Comparison of ENCODE assay signal across 2 cellular contexts in the genomic region with DNA sequence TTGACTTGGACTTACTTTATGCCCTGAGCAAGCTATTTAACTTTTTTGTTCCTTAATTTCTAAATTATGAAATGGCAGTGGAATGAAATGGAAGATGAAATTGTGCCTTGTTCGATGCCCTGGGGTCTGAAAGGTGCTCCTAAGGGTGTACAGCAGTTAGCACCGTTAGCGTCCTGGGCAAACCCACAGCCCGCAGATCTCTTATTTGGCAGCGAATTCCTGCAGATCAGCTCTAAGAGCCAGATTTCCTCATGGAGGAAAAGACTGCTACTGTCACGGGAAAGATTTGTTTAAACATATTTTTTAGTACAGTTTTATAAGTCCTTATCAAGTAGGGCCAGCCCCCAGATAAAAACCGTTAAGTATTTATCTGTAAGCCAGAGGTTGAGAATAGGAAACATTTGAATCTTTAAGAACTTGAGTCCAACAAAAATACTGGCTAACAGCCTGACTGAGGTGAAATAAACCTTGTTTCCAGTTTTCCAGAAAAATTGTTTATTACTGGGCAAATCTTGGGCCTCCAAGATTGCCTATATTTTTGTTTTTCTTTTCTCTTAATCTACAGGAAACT.
TF ChIP-seq lines count a peak whose summit lies in the region.

No MANE protein-coding gene starts in this region.

TF ChIP-seq in endothelial cell of umbilical vein, 7 proteins besides CTCF, POLR2A, EP300 and RAD21:
- TF ChIP-seq FOS (IDR thresholded peaks at IDR 0.05; ENCODE audit: borderline replicate concordance, insufficient read depth, low read length), result no peak
- no peak for TF ChIP-seq MYC (IDR thresholded peaks at IDR 0.05; ENCODE audit: low read depth, low read length)
- TF ChIP-seq GATA2 (IDR thresholded peaks at IDR 0.05; ENCODE audit: insufficient read depth, insufficient read length, low read depth, low read length), result no peak
- TF ChIP-seq EZH2 (IDR thresholded peaks at IDR 0.05; ENCODE audit: borderline replicate concordance, low read depth, low read length, severe bottlenecking), result no peak
- no peak for TF ChIP-seq POLR2AphosphoS5 (IDR thresholded peaks at IDR 0.05; ENCODE audit: insufficient read depth, low read depth, low read length)
- no peak for TF ChIP-seq JUN (IDR thresholded peaks at IDR 0.05; ENCODE audit: borderline replicate concordance, insufficient read depth, insufficient read length, low read depth)
- TF ChIP-seq, protein P1, sequence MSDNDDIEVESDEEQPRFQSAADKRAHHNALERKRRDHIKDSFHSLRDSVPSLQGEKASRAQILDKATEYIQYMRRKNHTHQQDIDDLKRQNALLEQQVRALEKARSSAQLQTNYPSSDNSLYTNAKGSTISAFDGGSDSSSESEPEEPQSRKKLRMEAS (IDR thresholded peaks at IDR 0.05; ENCODE audit: insufficient read depth, insufficient read length), result no peak

TF ChIP-seq in GM23338, 12 proteins besides CTCF, POLR2A, EP300 and RAD21:
- TF ChIP-seq POLR2AphosphoS5 (IDR thresholded peaks at IDR 0.05; ENCODE audit: low read depth), result no peak
- no peak for TF ChIP-seq STAT1 (IDR thresholded peaks at IDR 0.05; ENCODE audit: unreplicated experiment)
- TF ChIP-seq, protein P2, sequence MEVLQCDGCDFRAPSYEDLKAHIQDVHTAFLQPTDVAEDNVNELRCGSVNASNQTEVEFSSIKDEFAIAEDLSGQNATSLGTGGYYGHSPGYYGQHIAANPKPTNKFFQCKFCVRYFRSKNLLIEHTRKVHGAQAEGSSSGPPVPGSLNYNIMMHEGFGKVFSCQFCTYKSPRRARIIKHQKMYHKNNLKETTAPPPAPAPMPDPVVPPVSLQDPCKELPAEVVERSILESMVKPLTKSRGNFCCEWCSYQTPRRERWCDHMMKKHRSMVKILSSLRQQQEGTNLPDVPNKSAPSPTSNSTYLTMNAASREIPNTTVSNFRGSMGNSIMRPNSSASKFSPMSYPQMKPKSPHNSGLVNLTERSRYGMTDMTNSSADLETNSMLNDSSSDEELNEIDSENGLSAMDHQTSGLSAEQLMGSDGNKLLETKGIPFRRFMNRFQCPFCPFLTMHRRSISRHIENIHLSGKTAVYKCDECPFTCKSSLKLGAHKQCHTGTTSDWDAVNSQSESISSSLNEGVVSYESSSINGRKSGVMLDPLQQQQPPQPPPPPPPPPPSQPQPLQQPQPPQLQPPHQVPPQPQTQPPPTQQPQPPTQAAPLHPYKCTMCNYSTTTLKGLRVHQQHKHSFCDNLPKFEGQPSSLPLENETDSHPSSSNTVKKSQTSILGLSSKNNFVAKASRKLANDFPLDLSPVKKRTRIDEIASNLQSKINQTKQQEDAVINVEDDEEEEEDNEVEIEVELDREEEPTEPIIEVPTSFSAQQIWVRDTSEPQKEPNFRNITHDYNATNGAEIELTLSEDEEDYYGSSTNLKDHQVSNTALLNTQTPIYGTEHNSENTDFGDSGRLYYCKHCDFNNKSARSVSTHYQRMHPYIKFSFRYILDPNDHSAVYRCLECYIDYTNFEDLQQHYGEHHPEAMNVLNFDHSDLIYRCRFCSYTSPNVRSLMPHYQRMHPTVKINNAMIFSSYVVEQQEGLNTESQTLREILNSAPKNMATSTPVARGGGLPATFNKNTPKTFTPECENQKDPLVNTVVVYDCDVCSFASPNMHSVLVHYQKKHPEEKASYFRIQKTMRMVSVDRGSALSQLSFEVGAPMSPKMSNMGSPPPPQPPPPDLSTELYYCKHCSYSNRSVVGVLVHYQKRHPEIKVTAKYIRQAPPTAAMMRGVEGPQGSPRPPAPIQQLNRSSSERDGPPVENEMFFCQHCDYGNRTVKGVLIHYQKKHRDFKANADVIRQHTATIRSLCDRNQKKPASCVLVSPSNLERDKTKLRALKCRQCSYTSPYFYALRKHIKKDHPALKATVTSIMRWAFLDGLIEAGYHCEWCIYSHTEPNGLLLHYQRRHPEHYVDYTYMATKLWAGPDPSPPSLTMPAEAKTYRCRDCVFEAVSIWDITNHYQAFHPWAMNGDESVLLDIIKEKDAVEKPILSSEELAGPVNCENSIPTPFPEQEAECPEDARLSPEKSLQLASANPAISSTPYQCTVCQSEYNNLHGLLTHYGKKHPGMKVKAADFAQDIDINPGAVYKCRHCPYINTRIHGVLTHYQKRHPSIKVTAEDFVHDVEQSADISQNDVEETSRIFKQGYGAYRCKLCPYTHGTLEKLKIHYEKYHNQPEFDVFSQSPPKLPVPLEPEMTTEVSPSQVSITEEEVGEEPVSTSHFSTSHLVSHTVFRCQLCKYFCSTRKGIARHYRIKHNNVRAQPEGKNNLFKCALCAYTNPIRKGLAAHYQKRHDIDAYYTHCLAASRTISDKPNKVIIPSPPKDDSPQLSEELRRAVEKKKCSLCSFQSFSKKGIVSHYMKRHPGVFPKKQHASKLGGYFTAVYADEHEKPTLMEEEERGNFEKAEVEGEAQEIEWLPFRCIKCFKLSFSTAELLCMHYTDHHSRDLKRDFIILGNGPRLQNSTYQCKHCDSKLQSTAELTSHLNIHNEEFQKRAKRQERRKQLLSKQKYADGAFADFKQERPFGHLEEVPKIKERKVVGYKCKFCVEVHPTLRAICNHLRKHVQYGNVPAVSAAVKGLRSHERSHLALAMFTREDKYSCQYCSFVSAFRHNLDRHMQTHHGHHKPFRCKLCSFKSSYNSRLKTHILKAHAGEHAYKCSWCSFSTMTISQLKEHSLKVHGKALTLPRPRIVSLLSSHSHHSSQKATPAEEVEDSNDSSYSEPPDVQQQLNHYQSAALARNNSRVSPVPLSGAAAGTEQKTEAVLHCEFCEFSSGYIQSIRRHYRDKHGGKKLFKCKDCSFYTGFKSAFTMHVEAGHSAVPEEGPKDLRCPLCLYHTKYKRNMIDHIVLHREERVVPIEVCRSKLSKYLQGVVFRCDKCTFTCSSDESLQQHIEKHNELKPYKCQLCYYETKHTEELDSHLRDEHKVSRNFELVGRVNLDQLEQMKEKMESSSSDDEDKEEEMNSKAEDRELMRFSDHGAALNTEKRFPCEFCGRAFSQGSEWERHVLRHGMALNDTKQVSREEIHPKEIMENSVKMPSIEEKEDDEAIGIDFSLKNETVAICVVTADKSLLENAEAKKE (CRISPR knock-in tag; IDR thresholded peaks at IDR 0.05), result no peak
- no peak for TF ChIP-seq EZH2 (IDR thresholded peaks at IDR 0.05; ENCODE audit: low read depth, unreplicated experiment)
- no peak for TF ChIP-seq NANOG (IDR thresholded peaks at IDR 0.05; ENCODE audit: borderline replicate concordance)
- TF ChIP-seq ZNF331 (CRISPR knock-in tag; IDR thresholded peaks at IDR 0.05; ENCODE audit: low read depth), result no peak
- TF ChIP-seq JUNB (IDR thresholded peaks at IDR 0.05; ENCODE audit: unreplicated experiment), result no peak
- no peak for TF ChIP-seq ZNF114 (CRISPR knock-in tag; IDR thresholded peaks at IDR 0.05)
- TF ChIP-seq, protein P3, sequence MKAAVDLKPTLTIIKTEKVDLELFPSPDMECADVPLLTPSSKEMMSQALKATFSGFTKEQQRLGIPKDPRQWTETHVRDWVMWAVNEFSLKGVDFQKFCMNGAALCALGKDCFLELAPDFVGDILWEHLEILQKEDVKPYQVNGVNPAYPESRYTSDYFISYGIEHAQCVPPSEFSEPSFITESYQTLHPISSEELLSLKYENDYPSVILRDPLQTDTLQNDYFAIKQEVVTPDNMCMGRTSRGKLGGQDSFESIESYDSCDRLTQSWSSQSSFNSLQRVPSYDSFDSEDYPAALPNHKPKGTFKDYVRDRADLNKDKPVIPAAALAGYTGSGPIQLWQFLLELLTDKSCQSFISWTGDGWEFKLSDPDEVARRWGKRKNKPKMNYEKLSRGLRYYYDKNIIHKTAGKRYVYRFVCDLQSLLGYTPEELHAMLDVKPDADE (IDR thresholded peaks at IDR 0.05), result no peak
- no peak for TF ChIP-seq EZH2phosphoT487 (IDR thresholded peaks at IDR 0.05; ENCODE audit: unreplicated experiment)
- TF ChIP-seq CREB1 (CRISPR knock-in tag; IDR thresholded peaks at IDR 0.05; ENCODE audit: low read depth), result no peak
- TF ChIP-seq, protein P4, sequence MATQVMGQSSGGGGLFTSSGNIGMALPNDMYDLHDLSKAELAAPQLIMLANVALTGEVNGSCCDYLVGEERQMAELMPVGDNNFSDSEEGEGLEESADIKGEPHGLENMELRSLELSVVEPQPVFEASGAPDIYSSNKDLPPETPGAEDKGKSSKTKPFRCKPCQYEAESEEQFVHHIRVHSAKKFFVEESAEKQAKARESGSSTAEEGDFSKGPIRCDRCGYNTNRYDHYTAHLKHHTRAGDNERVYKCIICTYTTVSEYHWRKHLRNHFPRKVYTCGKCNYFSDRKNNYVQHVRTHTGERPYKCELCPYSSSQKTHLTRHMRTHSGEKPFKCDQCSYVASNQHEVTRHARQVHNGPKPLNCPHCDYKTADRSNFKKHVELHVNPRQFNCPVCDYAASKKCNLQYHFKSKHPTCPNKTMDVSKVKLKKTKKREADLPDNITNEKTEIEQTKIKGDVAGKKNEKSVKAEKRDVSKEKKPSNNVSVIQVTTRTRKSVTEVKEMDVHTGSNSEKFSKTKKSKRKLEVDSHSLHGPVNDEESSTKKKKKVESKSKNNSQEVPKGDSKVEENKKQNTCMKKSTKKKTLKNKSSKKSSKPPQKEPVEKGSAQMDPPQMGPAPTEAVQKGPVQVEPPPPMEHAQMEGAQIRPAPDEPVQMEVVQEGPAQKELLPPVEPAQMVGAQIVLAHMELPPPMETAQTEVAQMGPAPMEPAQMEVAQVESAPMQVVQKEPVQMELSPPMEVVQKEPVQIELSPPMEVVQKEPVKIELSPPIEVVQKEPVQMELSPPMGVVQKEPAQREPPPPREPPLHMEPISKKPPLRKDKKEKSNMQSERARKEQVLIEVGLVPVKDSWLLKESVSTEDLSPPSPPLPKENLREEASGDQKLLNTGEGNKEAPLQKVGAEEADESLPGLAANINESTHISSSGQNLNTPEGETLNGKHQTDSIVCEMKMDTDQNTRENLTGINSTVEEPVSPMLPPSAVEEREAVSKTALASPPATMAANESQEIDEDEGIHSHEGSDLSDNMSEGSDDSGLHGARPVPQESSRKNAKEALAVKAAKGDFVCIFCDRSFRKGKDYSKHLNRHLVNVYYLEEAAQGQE (IDR thresholded peaks at IDR 0.05; ENCODE audit: unreplicated experiment), result no peak
